ENCODE assay signal across 1 cellular context in genomic region chr1:189678779-189679178, GRCh38.
TF ChIP-seq lines count a peak whose summit lies in the region.

No MANE protein-coding gene starts in this region.

TF ChIP-seq in GM23338, 12 proteins besides CTCF, POLR2A, EP300 and RAD21 (continued from another document):
- no peak for TF ChIP-seq ZNF462 (CRISPR knock-in tag; IDR thresholded peaks at IDR 0.05)
- no peak for TF ChIP-seq CREB1 (CRISPR knock-in tag; IDR thresholded peaks at IDR 0.05; ENCODE audit: low read depth)
- no peak for TF ChIP-seq ETS1 (IDR thresholded peaks at IDR 0.05)
- no peak for TF ChIP-seq JUNB (IDR thresholded peaks at IDR 0.05; ENCODE audit: unreplicated experiment)
- TF ChIP-seq REST (IDR thresholded peaks at IDR 0.05; ENCODE audit: unreplicated experiment): no peak
- TF ChIP-seq ZNF114 (CRISPR knock-in tag; IDR thresholded peaks at IDR 0.05): no peak
- no peak for TF ChIP-seq POLR2AphosphoS5 (IDR thresholded peaks at IDR 0.05; ENCODE audit: low read depth)
- TF ChIP-seq STAT1 (IDR thresholded peaks at IDR 0.05; ENCODE audit: unreplicated experiment): no peak
- no peak for TF ChIP-seq EZH2 (IDR thresholded peaks at IDR 0.05; ENCODE audit: low read depth, unreplicated experiment)
- no peak for TF ChIP-seq NANOG (IDR thresholded peaks at IDR 0.05; ENCODE audit: borderline replicate concordance)
- TF ChIP-seq EZH2phosphoT487 (IDR thresholded peaks at IDR 0.05; ENCODE audit: unreplicated experiment): no peak
